19 cellular contexts compared by ENCODE assay signal in genomic region chr22:50670513-50670912, GRCh38. TPM values are rescaled to one million over a fixed set of nuclear protein-coding genes. Genes with fewer than 3 reads are reported as not detected.
DNase-seq lines count a peak whose midpoint lies in the region; ATAC-seq, FAIRE-seq and TF ChIP-seq lines count a peak whose summit lies in the region.
"Had no signal": no experiment of that assay in that cellular context is flagged by ENCODE, and none has a peak within 500 bp of the region (broad histone marks: within the 10 kb centered on the region; RNA-seq: fewer than 3 reads in every experiment).

No MANE protein-coding gene starts in this region.

- H3K4me3 Mint-ChIP-seq in neural crest cell = peak overlapping the region; percentile 78
- no peak overlapping the region for H3K4me3 Mint-ChIP-seq in activated T-cell treated with anti-CD3 and anti-CD28 coated beads, Interleukin-2, amount 50 U/mL, for 24 hours
- H3K4me3 Mint-ChIP-seq: CD8-positive, alpha-beta T cell; mesothelial cell of epicardium had no signal

- no peak overlapping the region for H2AFZ ChIP-seq in H1 (ENCODE audit: low read length)

- H3K9me3 Mint-ChIP-seq in neural crest cell = no peaks in the 10 kb centered on the region
- no peaks in the 10 kb centered on the region for H3K9me3 Mint-ChIP-seq in activated T-cell treated with anti-CD3 and anti-CD28 coated beads, Interleukin-2, amount 50 U/mL, for 24 hours
- H3K9me3 Mint-ChIP-seq: CD8-positive, alpha-beta T cell; IgD-negative memory B cell; mesothelial cell of epicardium had no signal

- H2AK5ac ChIP-seq in H1 (ENCODE audit: low read depth, low read length) = no peak overlapping the region

- TF ChIP-seq POLR2A in heart left ventricle (IDR thresholded peaks at IDR 0.05) (no peak), H1 (IDR thresholded peaks at IDR 0.05; ENCODE audit: control extremely low read depth in 1 of 2, low read depth in 2 of 2, low read length in 2 of 2) (no peak), uterus (IDR thresholded peaks at IDR 0.05) (no peak)

- H2BK15ac ChIP-seq in H1 (ENCODE audit: low read length) = 0 out of 2 replicates have a peak overlapping the region, but pooled peaks have one; percentile 72

- TF ChIP-seq CTCF in heart left ventricle (IDR thresholded peaks at IDR 0.05) = no peak
- TF ChIP-seq CTCF in H1 (IDR thresholded peaks at IDR 0.05; ENCODE audit: control extremely low read depth in 1 of 3, insufficient read depth in 1 of 3, low read depth in 1 of 3, low read length in 3 of 3) = no peak
- TF ChIP-seq CTCF in neural crest cell (conservative IDR thresholded peaks at IDR 0.05) = no peak
- TF ChIP-seq CTCF in uterus (IDR thresholded peaks at IDR 0.05) = no peak

- no peak overlapping the region for H3K4me3 ChIP-seq in heart left ventricle
- no peak overlapping the region for H3K4me3 ChIP-seq in H1 (ENCODE audit: extremely low read depth in 1 of 4, insufficient read depth in 2 of 4, low read depth in 3 of 4, low read length in 4 of 4)
- H3K4me3 ChIP-seq in uterus = no peak overlapping the region

- H3K27me3 Mint-ChIP-seq in neural crest cell (ENCODE audit: low read depth) = peaks cover 26% of the 10 kb centered on the region
- H3K27me3 Mint-ChIP-seq in activated T-cell treated with anti-CD3 and anti-CD28 coated beads, Interleukin-2, amount 50 U/mL, for 24 hours = peaks cover 44% of the 10 kb centered on the region

- H3K9ac ChIP-seq in H1 (replicated peaks in 1 of 4; ENCODE audit: extremely low read depth in 1 of 4, low read depth in 3 of 4, low read length in 3 of 4) = no peak overlapping the region

- 0 out of 2 replicates have a peak overlapping the region, but pooled peaks have one; percentile 27 for H2BK12ac ChIP-seq in H1 (ENCODE audit: low read depth, low read length)

- no peak for DNase-seq in heart left ventricle
- no peak for DNase-seq in Right ventricle myocardium inferior (ENCODE audit: missing footprints)
- DNase-seq in H1 (ENCODE audit: low read depth in 1 of 2, low spot score in 2 of 2) = no peak
- no peak for DNase-seq in neural crest cell (ENCODE audit: low read depth, low spot score)
- no peak for DNase-seq in uterus
- DNase-seq in activated T-cell treated with anti-CD3 and anti-CD28 coated beads, Interleukin-2, amount 50 U/mL, for 24 hours = no peak
- DNase-seq in NCI-H526 (lab: John Stamatoyannopoulos, UW) = no peak
- DNase-seq: activated CD4-positive, CD25-positive, alpha-beta regulatory T cell; activated effector memory CD4-positive, alpha-beta T cell treated with anti-CD3 and anti-CD28 coated beads, Interleukin-2, amount 50 U/mL, for 16 hours; anterior cingulate cortex; CD8-positive, alpha-beta T cell; EL; NCI-H1048; NCI-H2107; nucleus accumbens had no signal

- no peak for ATAC-seq in heart left ventricle
- ATAC-seq in Right ventricle myocardium inferior = no peak
- ATAC-seq in GM21390 (IDR thresholded peaks at IDR 0.05; ENCODE audit: unreplicated experiment) = no peak
- ATAC-seq: CD8-positive, alpha-beta T cell had no signal

- WGBS in heart left ventricle, 4 donors = 24 to 63% (median 50%) methylated on average over 4 of the region's 4 CpGs
- whole genome bisulfite sequencing in H1 (ENCODE audit: extremely low coverage in 1 of 2, insufficient coverage in 1 of 2, insufficient read length in 1 of 2, insufficient replicate concordance in 2 of 2, low coverage in 1 of 2, low lambda C conversion rate in 2 of 2, missing lambda C conversion rate in 1 of 2), 2 experiments = 75% methylated on average over 4 of the region's 4 CpGs; no CpG with 5 or more reads in 1 of the 2 experiments

- H3K23me2 ChIP-seq in H1 (ENCODE audit: low read depth, low read length) = peaks cover 11% of the 10 kb centered on the region

- H3K18ac ChIP-seq in H1 (ENCODE audit: extremely low read depth, low read length) = no peak overlapping the region; the same call in 1 of the 2 replicates

- no peak overlapping the region for H3K4ac ChIP-seq in H1 (replicated peaks; ENCODE audit: insufficient read length, low read depth, low read length)

- peaks cover 4 to 50% (median 24%) of the 10 kb centered on the region in 9 donors for H3K27me3 ChIP-seq in heart left ventricle
- H3K27me3 ChIP-seq in H1 (replicated peaks in 1 of 4; ENCODE audit: control insufficient read depth in 3 of 4, extremely low read depth in 1 of 4, insufficient read depth in 3 of 4, low read length in 3 of 4) = peaks cover under 1 to 14% (median 10%) of the 10 kb centered on the region in 4 experiments; a peak in 6 of 7 replicates
- H3K27me3 ChIP-seq in uterus = peaks cover 8% of the 10 kb centered on the region in 2 donors

- H3K4me1 Mint-ChIP-seq in neural crest cell = peaks cover 10% of the 10 kb centered on the region
- H3K4me1 Mint-ChIP-seq in activated T-cell treated with anti-CD3 and anti-CD28 coated beads, Interleukin-2, amount 50 U/mL, for 24 hours (ENCODE audit: low read depth) = peaks cover 13% of the 10 kb centered on the region

- no peaks in the 10 kb centered on the region for H3K36me3 Mint-ChIP-seq in neural crest cell (ENCODE audit: low read depth)
- no peaks in the 10 kb centered on the region for H3K36me3 Mint-ChIP-seq in activated T-cell treated with anti-CD3 and anti-CD28 coated beads, Interleukin-2, amount 50 U/mL, for 24 hours (ENCODE audit: low read depth)
- H3K36me3 Mint-ChIP-seq: CD8-positive, alpha-beta T cell; IgD-negative memory B cell; mesothelial cell of epicardium had no signal

- H2BK120ac ChIP-seq in H1 (replicated peaks; ENCODE audit: low read depth, low read length) = no peak overlapping the region

- no peak for TF ChIP-seq EP300 in H1 (IDR thresholded peaks at IDR 0.05; ENCODE audit: borderline replicate concordance in 1 of 2, low read depth in 2 of 2, low read length in 2 of 2)

- no peak overlapping the region for H3K27ac Mint-ChIP-seq in neural crest cell (ENCODE audit: unreplicated experiment)
- no peak overlapping the region for H3K27ac Mint-ChIP-seq in activated T-cell treated with anti-CD3 and anti-CD28 coated beads, Interleukin-2, amount 50 U/mL, for 24 hours
- H3K27ac Mint-ChIP-seq: CD8-positive, alpha-beta T cell; IgD-negative memory B cell; mesothelial cell of epicardium had no signal

- TF ChIP-seq RAD21 in H1 (IDR thresholded peaks at IDR 0.05 in 1 of 2, conservative IDR thresholded peaks at IDR 0.05 in 1 of 2; ENCODE audit: low read depth in 2 of 2, low read length in 2 of 2) = no peak

- FAIRE-seq in H1 (lab: Jason Lieb, UNC) = no peak
- FAIRE-seq: colon had no signal

- peaks cover 4% of the 10 kb centered on the region in 2 experiments for H4K20me1 ChIP-seq in H1 (replicated peaks in 1 of 2; ENCODE audit: control insufficient read depth in 1 of 2, insufficient read depth in 2 of 2, low read length in 2 of 2)

- H3K4me1 ChIP-seq in heart left ventricle = peaks cover 0 to 36% (median 7%) of the 10 kb centered on the region in 12 donors
- peaks cover 0 to 14% (median 8%) of the 10 kb centered on the region in 4 experiments; a peak in 6 of 7 replicates for H3K4me1 ChIP-seq in H1 (replicated peaks in 1 of 4; ENCODE audit: control insufficient read depth in 3 of 4, insufficient read depth in 4 of 4, low read length in 3 of 4)
- H3K4me1 ChIP-seq in uterus = peaks cover 0 to 5% of the 10 kb centered on the region in 2 donors

- peaks cover 3% of the 10 kb centered on the region; the same call in 1 of the 2 replicates for H3K79me1 ChIP-seq in H1 (ENCODE audit: low read depth, low read length)

- H3K79me2 ChIP-seq in H1 (ENCODE audit: control insufficient read depth in 1 of 2, insufficient read depth in 2 of 2, low read length in 2 of 2) = peaks cover 0 to 2% of the 10 kb centered on the region in 2 experiments; a peak in 1 of 4 replicates

- no peak overlapping the region for H2BK20ac ChIP-seq in H1 (ENCODE audit: low read length)

- H3K36me3 ChIP-seq in heart left ventricle = peaks cover 0 to under 1% (median 0%) of the 10 kb centered on the region in 9 donors
- no peaks in the 10 kb centered on the region for H3K36me3 ChIP-seq in H1 (ENCODE audit: control insufficient read depth in 2 of 4, insufficient read depth in 4 of 4, low read length in 3 of 4)
- no peaks in the 10 kb centered on the region for H3K36me3 ChIP-seq in uterus

- CTCF ChIA-PET in H1 (lab: Charles Lee; ENCODE audit: partially characterized antibody) = interaction anchor here (1.1 to 1.5 kb wide), 7 partner anchors 16 to 37 kb away, joined by 3 to 9 read pairs (median 4); no protein-coding TSS in a partner anchor

- intact Hi-C loops in heart left ventricle (cut with DNase I) = loop anchor here in 5 of 10 donors (5.0 kb wide), 3 partner anchors 38 to 43 kb away; partner anchors contain the start of gene ARSA (in 4 of the 5)
- intact Hi-C loops in Right ventricle myocardium inferior (cut with DNase I) = no loop called here
- intact Hi-C loops in uterus (cut with DNase I; ENCODE audit: low total_unique reads) = no loop called here

- no peak overlapping the region for H3K56ac ChIP-seq in H1 (replicated peaks; ENCODE audit: insufficient read length, low read depth, low read length)

- H4K91ac ChIP-seq in H1 (replicated peaks; ENCODE audit: insufficient read length, low read length) = no peak overlapping the region

- no peak overlapping the region for H3K23ac ChIP-seq in H1 (ENCODE audit: insufficient read length)

- no peak overlapping the region for H3K4me2 ChIP-seq in H1 (ENCODE audit: insufficient read depth in 1 of 2, low read depth in 2 of 2, low read length in 2 of 2)

- H4K5ac ChIP-seq in H1 (ENCODE audit: insufficient read length, low read depth, low read length) = no peak overlapping the region

- peak overlapping the region; percentile 70 to 98 (median 92) for H3K27ac ChIP-seq in heart left ventricle
- no peak overlapping the region for H3K27ac ChIP-seq in H1 (ENCODE audit: low read depth, low read length)
- peak overlapping the region; percentile 56 to 61 for H3K27ac ChIP-seq in uterus

- POLR2A ChIA-PET in H1 (lab: Charles Lee; ENCODE audit: partially characterized antibody) = interaction anchor here (1.5 kb wide), 1 partner anchor 29 kb away, joined by 4 read pairs; no protein-coding TSS in a partner anchor

- H2BK5ac ChIP-seq in H1 (ENCODE audit: low read depth, low read length) = no peak overlapping the region

- no peak overlapping the region for H3K14ac ChIP-seq in H1 (ENCODE audit: insufficient read length)

- H3K9me3 ChIP-seq in heart left ventricle = no peaks in the 10 kb centered on the region
- H3K9me3 ChIP-seq in H1 (ENCODE audit: insufficient read depth in 2 of 2, low read depth in 1 of 2, low read length in 1 of 2) = no peaks in the 10 kb centered on the region
- H3K9me3 ChIP-seq in uterus = no peaks in the 10 kb centered on the region

- H4K8ac ChIP-seq in H1 (ENCODE audit: extremely low read depth, insufficient read depth, low read length) = no peak overlapping the region

RNA-seq across cellular contexts. Expression of gene SHANK3, which starts 2.1 kb away (rescaled TPM):
- total RNA-seq in heart left ventricle (10 to 100 TPM; 11.3 to 36.0 (median 21.9) TPM), Right ventricle myocardium inferior (22.2 TPM), neural crest cell (15.2 and 15.4 TPM in 2 replicates), uterus (100 to 1,000 TPM in 1 of 4 donors, 10 to 100 TPM in 2, 1 to 10 TPM in 1; 8.6 to 101 (median 16.9) TPM)
- polyA plus RNA-seq in heart left ventricle (10 to 100 TPM; 14.9 to 23.2 TPM), H1 (2011; rRNA removed) (1.5 and 2.8 TPM in 2 replicates)
- 6.0 and 6.3 TPM in 2 replicates for total RNA-seq in H1 (2021; fragmentation: NEBNext Ultra II Directional; extraction: Animal tissue kit (Norgen Biotek cat#: 25700))
- 2.0 TPM for polyA plus RNA-seq in H1 (2011; cell fraction: cytosol; rRNA removed)
- 5.4 TPM for polyA plus RNA-seq in H1 (2011; cell fraction: nucleus; rRNA removed)
- 2.9 to 5.2 TPM (median 4.1 TPM) in 4 replicates for polyA plus RNA-seq in H1 (2012, experiment 1 of 2)
- polyA plus RNA-seq in H1 (2012, experiment 2 of 2) = 2.5 TPM
- polyA plus RNA-seq in H1 (2013, experiment 1 of 2) = 1.7 TPM
- polyA plus RNA-seq in H1 (2013, experiment 2 of 2) = 1.7 TPM
- 1.4 and 2.2 TPM in 2 replicates for polyA minus RNA-seq in H1 (2011; rRNA and poly(A)+ RNA removed)
- 2.9 TPM for polyA minus RNA-seq in H1 (2011; cell fraction: cytosol; rRNA and poly(A)+ RNA removed)
- polyA minus RNA-seq in H1 (2011; cell fraction: nucleus; rRNA and poly(A)+ RNA removed) = 4.6 TPM
- total RNA-seq: CD8-positive, alpha-beta T cell had no signal
- polyA plus RNA-seq: IgD-negative memory B cell had no signal

RNA-seq across cellular contexts. Expression of gene ARSA, which starts 42.6 kb away (rescaled TPM):
- 10 to 100 TPM; 19.1 to 40.5 (median 27.2) TPM for total RNA-seq in heart left ventricle
- polyA plus RNA-seq in heart left ventricle = 10 to 100 TPM; 16.7 to 25.0 TPM
- total RNA-seq in Right ventricle myocardium inferior = 21.3 TPM
- 7.7 and 9.8 TPM in 2 replicates for total RNA-seq in H1 (2021; fragmentation: NEBNext Ultra II Directional; extraction: Animal tissue kit (Norgen Biotek cat#: 25700))
- 10.1 and 14.3 TPM in 2 replicates for polyA plus RNA-seq in H1 (2011; rRNA removed)
- 8.5 TPM for polyA plus RNA-seq in H1 (2011; cell fraction: cytosol; rRNA removed)
- 49.1 TPM for polyA plus RNA-seq in H1 (2011; cell fraction: nucleus; rRNA removed)
- polyA plus RNA-seq in H1 (2012, experiment 1 of 2) = 8.3 to 12.4 TPM (median 11.3 TPM) in 4 replicates
- polyA plus RNA-seq in H1 (2012, experiment 2 of 2) = 10.7 TPM
- 9.1 TPM for polyA plus RNA-seq in H1 (2013, experiment 1 of 2)
- polyA plus RNA-seq in H1 (2013, experiment 2 of 2) = 8.0 TPM
- 4.2 and 4.7 TPM in 2 replicates for polyA minus RNA-seq in H1 (2011; rRNA and poly(A)+ RNA removed)
- 7.0 TPM for polyA minus RNA-seq in H1 (2011; cell fraction: cytosol; rRNA and poly(A)+ RNA removed)
- 12.1 TPM for polyA minus RNA-seq in H1 (2011; cell fraction: nucleus; rRNA and poly(A)+ RNA removed)
- 14.6 and 16.1 TPM in 2 replicates for total RNA-seq in neural crest cell
- total RNA-seq in uterus = 10 to 100 TPM in 2 of 4 donors, 1 to 10 TPM in 2; 5.3 to 41.6 (median 10.6) TPM
